1 cellular context compared by ENCODE assay signal in the genomic region with DNA sequence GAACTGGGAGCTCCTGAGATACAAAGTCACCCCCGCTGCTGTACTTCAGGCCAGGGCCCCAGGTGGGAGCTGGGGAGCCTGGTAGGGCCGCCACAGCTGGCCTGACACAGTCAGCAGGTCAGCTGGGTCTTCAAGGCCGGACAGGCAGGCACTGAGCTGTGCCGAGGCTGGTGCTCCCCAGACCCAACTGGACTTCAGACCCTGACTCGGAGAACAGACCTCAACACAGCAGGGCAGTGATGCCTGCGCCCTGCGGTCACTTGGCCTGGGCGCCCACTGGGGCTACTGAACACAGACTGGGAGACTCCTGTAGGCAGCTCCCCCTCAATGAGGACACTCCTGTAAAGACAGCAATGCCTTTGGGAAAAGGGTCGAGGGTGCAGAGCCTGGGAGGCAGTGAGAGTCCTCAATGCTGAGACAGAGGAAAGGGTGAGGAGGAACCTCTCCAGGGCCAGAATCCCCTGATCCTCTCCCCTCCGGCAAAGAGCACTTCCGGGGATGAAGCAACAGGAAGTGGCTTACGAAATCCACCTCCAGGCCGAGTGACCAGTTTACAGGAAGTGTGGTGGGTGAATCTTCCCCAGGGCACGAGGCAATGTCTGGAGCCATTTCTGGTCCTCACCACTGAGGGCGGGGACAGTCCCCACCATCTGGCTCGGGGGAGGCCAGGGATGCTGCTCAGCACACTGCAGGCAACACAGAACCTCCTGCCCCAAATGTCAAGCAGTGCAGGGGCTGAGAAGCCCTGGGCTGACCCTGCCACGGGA.
TF ChIP-seq lines count a peak whose summit lies in the region.

No MANE protein-coding gene starts in this region.

TF ChIP-seq in K562, 482 proteins besides CTCF, POLR2A, EP300 and RAD21 (continued from another document):
- TF ChIP-seq, protein P1, sequence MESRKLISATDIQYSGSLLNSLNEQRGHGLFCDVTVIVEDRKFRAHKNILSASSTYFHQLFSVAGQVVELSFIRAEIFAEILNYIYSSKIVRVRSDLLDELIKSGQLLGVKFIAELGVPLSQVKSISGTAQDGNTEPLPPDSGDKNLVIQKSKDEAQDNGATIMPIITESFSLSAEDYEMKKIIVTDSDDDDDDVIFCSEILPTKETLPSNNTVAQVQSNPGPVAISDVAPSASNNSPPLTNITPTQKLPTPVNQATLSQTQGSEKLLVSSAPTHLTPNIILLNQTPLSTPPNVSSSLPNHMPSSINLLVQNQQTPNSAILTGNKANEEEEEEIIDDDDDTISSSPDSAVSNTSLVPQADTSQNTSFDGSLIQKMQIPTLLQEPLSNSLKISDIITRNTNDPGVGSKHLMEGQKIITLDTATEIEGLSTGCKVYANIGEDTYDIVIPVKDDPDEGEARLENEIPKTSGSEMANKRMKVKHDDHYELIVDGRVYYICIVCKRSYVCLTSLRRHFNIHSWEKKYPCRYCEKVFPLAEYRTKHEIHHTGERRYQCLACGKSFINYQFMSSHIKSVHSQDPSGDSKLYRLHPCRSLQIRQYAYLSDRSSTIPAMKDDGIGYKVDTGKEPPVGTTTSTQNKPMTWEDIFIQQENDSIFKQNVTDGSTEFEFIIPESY (CRISPR knock-in tag; IDR thresholded peaks at IDR 0.05): no peak
